In genomic region chr11:45025716-45026492, GRCh38 we compare ENCODE assay signal across 8 cellular contexts.
DNase-seq lines count a peak whose midpoint lies in the region; ATAC-seq and TF ChIP-seq lines count a peak whose summit lies in the region.

No MANE protein-coding gene starts in this region.

- no peaks in the 10 kb centered on the region for H3K9me3 ChIP-seq in SJCRH30 (replicated peaks)
- H3K9me3 ChIP-seq in right cardiac atrium (ENCODE audit: control insufficient read depth, low read length), result no peaks in the 10 kb centered on the region

- H3K36me3 Mint-ChIP-seq in HFFc6 (ENCODE audit: low read depth), result no peaks in the 10 kb centered on the region

- H3K27me3 ChIP-seq in SJCRH30 (peaks cover 22% of the 10 kb centered on the region; the same call in 1 of the 2 replicates), right cardiac atrium (ENCODE audit: control insufficient read depth, insufficient read depth) (no peaks in the 10 kb centered on the region)

- no peak overlapping the region for H3K27ac Mint-ChIP-seq in HFFc6

- WGBS in right cardiac atrium, result 46% methylated on average over 12 of the region's 12 CpGs

- no peaks in the 10 kb centered on the region for H3K4me1 ChIP-seq in SJCRH30
- peaks cover 13% of the 10 kb centered on the region for H3K4me1 ChIP-seq in right cardiac atrium (ENCODE audit: control insufficient read depth, insufficient read depth, low read length)

- no peak for TF ChIP-seq CTCF in HFFc6 (IDR thresholded peaks at IDR 0.05)

- ATAC-seq in HG03095 (IDR thresholded peaks at IDR 0.05; ENCODE audit: unreplicated experiment) (peak; percentile 65), right cardiac atrium (peak; percentile 52 to 73), GM19035 (IDR thresholded peaks at IDR 0.05; ENCODE audit: unreplicated experiment) (no peak)

- no peak overlapping the region for H3K4me3 Mint-ChIP-seq in HFFc6

- H3K27ac ChIP-seq in SJCRH30, result no peak overlapping the region
- H3K27ac ChIP-seq in right cardiac atrium (ENCODE audit: low read length), result peak overlapping the region; percentile 9

- intact Hi-C loops in right cardiac atrium (cut with DNase I), result loop anchor here in 1 of 4 donors (10.0 kb wide), 1 partner anchor 59 kb away; no protein-coding TSS in a partner anchor

- peaks cover 18% of the 10 kb centered on the region for H3K4me1 Mint-ChIP-seq in HFFc6 (ENCODE audit: low read depth)

- no peaks in the 10 kb centered on the region for H3K36me3 ChIP-seq in SJCRH30

- H3K27me3 Mint-ChIP-seq in HFFc6 (ENCODE audit: insufficient read depth), result peaks cover 50% of the 10 kb centered on the region

- no peaks in the 10 kb centered on the region for H3K9me3 Mint-ChIP-seq in HFFc6

- peak; percentile 33 to 70 for DNase-seq in NCI-H524 (lab: John Stamatoyannopoulos, UW)
- no peak for DNase-seq in NCI-H524 treated with DMSO at 0.1 percent for 48 hours (lab: John Stamatoyannopoulos, UW)
- DNase-seq in SJCRH30, result peak; percentile 28 to 38
- peak; percentile 38 to 81 (median 75) for DNase-seq in right cardiac atrium
- DNase-seq in HFFc6, result no peak
- no peak for DNase-seq in islet precursor cell

- H3K4me3 ChIP-seq in SJCRH30, result no peak overlapping the region
- H3K4me3 ChIP-seq in right cardiac atrium (ENCODE audit: low read length), result no peak overlapping the region

Comparison
In these comparisons a context has a peak if more than half of its experiments do, and no peak if none do; other contexts are left out.
1. DNase-seq: peak in NCI-H524 (2 of 2), SJCRH30 (2 of 2) and right cardiac atrium (3 of 3); none in NCI-H524 treated with DMSO at 0.1 percent for 48 hours (single experiment), HFFc6 (single experiment) and islet precursor cell (single experiment).